Comparison of ENCODE assay signal across 1 cellular context in the genomic region with DNA sequence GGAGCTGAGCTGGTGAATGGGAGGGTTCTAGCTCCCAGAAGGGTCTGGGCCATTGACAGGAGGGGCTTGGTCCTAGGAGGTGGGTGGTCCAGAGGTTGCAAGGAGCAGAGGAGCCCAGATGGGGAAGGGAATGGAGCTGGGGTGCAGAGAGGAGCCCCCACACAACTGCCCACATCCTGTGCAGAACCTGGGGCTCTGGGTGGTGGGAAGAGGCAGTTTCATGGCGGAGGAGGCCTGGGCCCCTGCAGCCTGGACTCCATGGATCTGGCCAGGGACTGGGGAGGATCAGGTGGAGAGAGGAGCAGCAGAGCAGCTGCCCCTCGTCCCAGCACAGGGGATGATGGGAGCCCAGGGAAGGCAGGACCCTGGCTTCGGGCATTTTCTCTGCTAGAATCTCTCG.
TF ChIP-seq lines count a peak whose summit lies in the region.

No MANE protein-coding gene starts in this region.

TF ChIP-seq in IMR-90, 13 proteins besides CTCF, POLR2A, EP300 and RAD21:
- no peak for TF ChIP-seq FOS (IDR thresholded peaks at IDR 0.05; ENCODE audit: low read depth, low read length)
- TF ChIP-seq CEBPB (IDR thresholded peaks at IDR 0.05; ENCODE audit: low read depth, low read length) = no peak
- no peak for TF ChIP-seq CHD1 (IDR thresholded peaks at IDR 0.05; ENCODE audit: low read depth, low read length)
- no peak for TF ChIP-seq MAFK (IDR thresholded peaks at IDR 0.05; ENCODE audit: low read depth, low read length)
- no peak for TF ChIP-seq BHLHE40 (IDR thresholded peaks at IDR 0.05; ENCODE audit: low read depth, low read length)
- TF ChIP-seq, protein P1, sequence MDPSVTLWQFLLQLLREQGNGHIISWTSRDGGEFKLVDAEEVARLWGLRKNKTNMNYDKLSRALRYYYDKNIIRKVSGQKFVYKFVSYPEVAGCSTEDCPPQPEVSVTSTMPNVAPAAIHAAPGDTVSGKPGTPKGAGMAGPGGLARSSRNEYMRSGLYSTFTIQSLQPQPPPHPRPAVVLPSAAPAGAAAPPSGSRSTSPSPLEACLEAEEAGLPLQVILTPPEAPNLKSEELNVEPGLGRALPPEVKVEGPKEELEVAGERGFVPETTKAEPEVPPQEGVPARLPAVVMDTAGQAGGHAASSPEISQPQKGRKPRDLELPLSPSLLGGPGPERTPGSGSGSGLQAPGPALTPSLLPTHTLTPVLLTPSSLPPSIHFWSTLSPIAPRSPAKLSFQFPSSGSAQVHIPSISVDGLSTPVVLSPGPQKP (IDR thresholded peaks at IDR 0.05; ENCODE audit: borderline replicate concordance, low read depth, low read length) = no peak
- no peak for TF ChIP-seq MXI1 (IDR thresholded peaks at IDR 0.05; ENCODE audit: borderline replicate concordance, low read depth, low read length)
- TF ChIP-seq, protein P2, sequence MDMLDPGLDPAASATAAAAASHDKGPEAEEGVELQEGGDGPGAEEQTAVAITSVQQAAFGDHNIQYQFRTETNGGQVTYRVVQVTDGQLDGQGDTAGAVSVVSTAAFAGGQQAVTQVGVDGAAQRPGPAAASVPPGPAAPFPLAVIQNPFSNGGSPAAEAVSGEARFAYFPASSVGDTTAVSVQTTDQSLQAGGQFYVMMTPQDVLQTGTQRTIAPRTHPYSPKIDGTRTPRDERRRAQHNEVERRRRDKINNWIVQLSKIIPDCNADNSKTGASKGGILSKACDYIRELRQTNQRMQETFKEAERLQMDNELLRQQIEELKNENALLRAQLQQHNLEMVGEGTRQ (IDR thresholded peaks at IDR 0.05; ENCODE audit: low read depth, low read length) = no peak
- TF ChIP-seq RCOR1 (IDR thresholded peaks at IDR 0.05; ENCODE audit: insufficient replicate concordance, low read length) = no peak
- TF ChIP-seq RFX5 (IDR thresholded peaks at IDR 0.05; ENCODE audit: low read depth, low read length) = no peak
- TF ChIP-seq MAZ (IDR thresholded peaks at IDR 0.05; ENCODE audit: borderline replicate concordance, low read depth, low read length) = no peak
